ENCODE assay signal across 17 cellular contexts in the genomic region with DNA sequence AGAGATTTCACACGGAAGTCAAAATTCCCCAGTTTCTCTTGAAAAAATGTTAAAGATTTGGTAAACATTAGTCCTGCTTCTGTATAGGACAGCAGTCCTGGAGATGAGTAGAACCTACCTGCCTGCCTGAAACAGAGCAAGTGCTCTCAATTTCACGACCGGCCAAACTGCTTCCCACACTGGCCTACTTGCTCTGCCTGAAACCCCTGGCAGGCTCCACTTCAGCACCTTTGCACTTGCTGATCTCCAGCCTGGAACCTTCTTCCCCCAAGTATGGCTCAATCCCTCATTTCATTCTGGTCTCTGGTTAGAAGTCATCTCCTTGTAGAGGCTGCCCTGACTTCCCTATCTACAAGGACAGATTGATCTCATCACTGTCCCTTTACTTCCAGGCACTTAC.
"Had no signal": no experiment of that assay in that cellular context is flagged by ENCODE, and none has a peak within 500 bp of the region (broad histone marks: within the 10 kb centered on the region; RNA-seq: fewer than 3 reads in every experiment).

No MANE protein-coding gene starts in this region.

- FAIRE-seq: islet of Langerhans had no signal

- H3K36me3 ChIP-seq: gastrocnemius medialis, heart right ventricle, ovary, right atrium auricular region, tibial nerve had no signal

- DNase-seq: cortex of kidney; dorsolateral prefrontal cortex; effector CD8-positive, alpha-beta T cell; gastrocnemius medialis; heart right ventricle; hypothalamus; kidney glomerular epithelial cell; mammary epithelial cell; naive thymus-derived CD8-positive, alpha-beta T cell; nucleus accumbens; ovary; stimulated activated CD4-positive, alpha-beta T cell treated with anti-CD3 and anti-CD28 coated beads, Interleukin-4, amount 100 ng/mL, for 1 hour had no signal

- ATAC-seq: gastrocnemius medialis; heart right ventricle; naive thymus-derived CD8-positive, alpha-beta T cell; stimulated activated memory B cell treated with anti-CD40 and anti-IgM and Interleukin-4, amounts not matched to agents 10 μg/mL and 1 μg/mL and 100 μg/mL, for 72 hours had no signal

- H3K27ac ChIP-seq: dorsolateral prefrontal cortex, gastrocnemius medialis, heart right ventricle, ovary, right atrium auricular region, tibial nerve had no signal

- H3K27me3 ChIP-seq: dorsolateral prefrontal cortex, gastrocnemius medialis, heart right ventricle, ovary, right atrium auricular region, tibial nerve had no signal

- H3K4me3 ChIP-seq: dorsolateral prefrontal cortex, gastrocnemius medialis, heart right ventricle, ovary, right atrium auricular region, smooth muscle cell, tibial nerve had no signal

- H3K4me2 ChIP-seq: smooth muscle cell had no signal

- H3K9me3 ChIP-seq: gastrocnemius medialis, ovary had no signal
